In the genomic region with DNA sequence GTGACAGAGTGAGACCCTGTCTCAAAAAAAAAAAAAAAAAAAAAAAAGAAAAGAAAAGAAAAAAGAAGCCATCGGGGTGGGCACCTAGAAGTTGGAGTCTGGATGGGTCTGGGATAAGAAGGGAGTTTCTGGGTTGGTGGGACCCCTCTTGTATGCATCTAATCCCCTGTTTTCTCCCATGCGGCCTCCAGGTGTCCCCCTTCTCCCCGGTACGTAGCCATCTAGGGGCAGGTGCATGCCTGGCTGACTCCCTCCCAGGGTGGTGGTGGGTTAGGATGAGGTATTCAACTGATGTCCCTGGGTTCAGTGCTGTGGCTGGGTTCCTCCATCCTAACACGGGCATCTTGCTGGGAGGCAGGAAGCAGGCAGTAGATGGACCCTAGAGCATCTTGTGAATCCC, we compare ENCODE assay signal across 9 cellular contexts. TPM values are rescaled to one million over a fixed set of nuclear protein-coding genes. Genes with fewer than 3 reads are reported as not detected.
DNase-seq lines count a peak whose midpoint lies in the region; ATAC-seq, FAIRE-seq and TF ChIP-seq lines count a peak whose summit lies in the region.
"Had no signal": no experiment of that assay in that cellular context is flagged by ENCODE, and none has a peak within 500 bp of the region (broad histone marks: within the 10 kb centered on the region; RNA-seq: fewer than 3 reads in every experiment).

No MANE protein-coding gene starts in this region.

- H3K9me3 ChIP-seq in OCI-LY7 (ENCODE audit: low read length) (no peaks in the 10 kb centered on the region), GM12878 (replicated peaks; ENCODE audit: control insufficient read depth, insufficient read depth, low read length) (no peaks in the 10 kb centered on the region), prostate gland (no peaks in the 10 kb centered on the region)

- TF ChIP-seq POLR2A in GM12878 (IDR thresholded peaks at IDR 0.05; ENCODE audit: low read depth, low read length) (no peak), prostate gland (IDR thresholded peaks at IDR 0.05) (no peak)

- peaks cover 3% of the 10 kb centered on the region for H3K27me3 Mint-ChIP-seq in osteocyte (ENCODE audit: unreplicated experiment)

- intact Hi-C loops in OCI-LY7 (cut with micrococcal nuclease; ENCODE audit: unreplicated experiment) = loop anchor here (1.0 kb wide), 2 partner anchors 13 to 151 kb away; partner anchors contain the start of gene FMNL1
- intact Hi-C loops in GM12878 (cut with micrococcal nuclease; ENCODE audit: unreplicated experiment) = loop anchor here (1.0 kb wide), 1 partner anchor 15 kb away; no protein-coding TSS in a partner anchor
- intact Hi-C loops in prostate gland (cut with DNase I) = no loop called here

- SMC1A ChIA-PET in GM12878 (lab: Charles Lee; ENCODE audit: uncharacterized antibody, unreplicated experiment) = interaction anchor here (1.0 to 11.4 kb wide), 9 partner anchors 10 to 146 kb away, joined by 3 to 201 read pairs (median 8); partner anchors contain the start of genes ACBD4 and MAP3K14

- H3K4me1 Mint-ChIP-seq in osteocyte (ENCODE audit: unreplicated experiment) = peaks cover 15% of the 10 kb centered on the region

- H2AFZ ChIP-seq in OCI-LY7 (ENCODE audit: low read length) (no peak overlapping the region), GM12878 (ENCODE audit: control insufficient read depth, low read depth, low read length) (no peak overlapping the region)

- CTCF ChIA-PET in OCI-LY7 (lab: Charles Lee; ENCODE audit: unreplicated experiment) = interaction anchor here (1.7 to 2.7 kb wide), 2 partner anchors 13 to 15 kb away, joined by 5 to 14 read pairs; partner anchors contain the start of gene FMNL1
- CTCF ChIA-PET in GM12878 (lab: Yijun Ruan, JAX) = interaction anchor here (0.6 to 12.8 kb wide), 24 partner anchors 9 to 617 kb away, joined by 3 to 429 read pairs (median 6); partner anchors contain the start of genes ACBD4 and FMNL1

- H3K79me2 ChIP-seq in OCI-LY7 (ENCODE audit: insufficient read depth, low read depth, low read length) (peaks cover 4% of the 10 kb centered on the region; the same call in 1 of the 2 replicates), GM12878 (ENCODE audit: control insufficient read depth, insufficient read depth, low read length) (peaks cover 15% of the 10 kb centered on the region)

- TF ChIP-seq RAD21 in GM12878 (IDR thresholded peaks at IDR 0.05; ENCODE audit: insufficient read depth, low read depth, low read length) = peak; percentile 61

- H4K20me1 ChIP-seq in OCI-LY7 (ENCODE audit: insufficient read depth, low read length) (no peaks in the 10 kb centered on the region; the same call in 1 of the 2 replicates), GM12878 (ENCODE audit: control insufficient read depth, insufficient read depth) (no peaks in the 10 kb centered on the region; the same call in 1 of the 2 replicates)

- no peaks in the 10 kb centered on the region for H3K36me3 Mint-ChIP-seq in osteocyte (ENCODE audit: unreplicated experiment)

- H3K27me3 ChIP-seq in GM12878 (replicated peaks in 1 of 2; ENCODE audit: control insufficient read depth in 2 of 2, insufficient read depth in 2 of 2, low read length in 1 of 2) (no peaks in the 10 kb centered on the region), prostate gland (replicated peaks; ENCODE audit: insufficient read depth) (no peaks in the 10 kb centered on the region)

- H3K36me3 ChIP-seq in OCI-LY7 (ENCODE audit: insufficient read depth, low read length) = peaks cover 46% of the 10 kb centered on the region
- H3K36me3 ChIP-seq in GM12878 (ENCODE audit: control insufficient read depth in 2 of 2, insufficient read depth in 2 of 2, low read length in 1 of 2) = peaks cover 39 to 42% of the 10 kb centered on the region in 2 experiments
- H3K36me3 ChIP-seq in prostate gland = no peaks in the 10 kb centered on the region

- peak; percentile 75 for TF ChIP-seq CTCF in GM12874 (IDR thresholded peaks at IDR 0.05; ENCODE audit: insufficient read depth, low read depth, low read length)
- TF ChIP-seq CTCF in OCI-LY7 (conservative IDR thresholded peaks at IDR 0.05; ENCODE audit: low read length) = peak; percentile 77
- peak; percentile 61 to 72 (median 65) for TF ChIP-seq CTCF in GM12878 (IDR thresholded peaks at IDR 0.05 in 2 of 3, conservative IDR thresholded peaks at IDR 0.05 in 1 of 3; ENCODE audit: control insufficient read depth in 2 of 3, extremely low read depth in 1 of 3, insufficient read depth in 1 of 3, low read depth in 3 of 3, low read length in 3 of 3)
- peak; percentile 37 for TF ChIP-seq CTCF in osteocyte (IDR thresholded peaks at IDR 0.05)
- no peak for TF ChIP-seq CTCF in prostate gland (IDR thresholded peaks at IDR 0.05)

- RAD21 ChIA-PET in GM12878 (lab: Charles Lee; ENCODE audit: unreplicated experiment) = interaction anchor here (0.7 to 10.1 kb wide), 7 partner anchors 9 to 99 kb away, joined by 3 to 225 read pairs (median 4); partner anchors contain the start of genes ACBD4, FMNL1 and HEXIM2

- H3K4me3 ChIP-seq in OCI-LY7 (ENCODE audit: low read depth, low read length, poor library complexity, severe bottlenecking) = no peak overlapping the region
- no peak overlapping the region for H3K4me3 ChIP-seq in GM12878
- H3K4me3 ChIP-seq in prostate gland = no peak overlapping the region

- POLR2A ChIA-PET in OCI-LY7 (lab: Charles Lee) = interaction anchor here (0.6 kb wide), 1 partner anchor 50 kb away, joined by 3 read pairs; no protein-coding TSS in a partner anchor
- POLR2A ChIA-PET in GM12878 (lab: Charles Lee) = interaction anchor here (1.4 to 3.0 kb wide), 2 partner anchors 9 to 15 kb away, joined by 6 to 18 read pairs; no protein-coding TSS in a partner anchor

- H3K27ac ChIP-seq in OCI-LY7 (ENCODE audit: low read depth, low read length, poor library complexity, severe bottlenecking) (peak overlapping the region; percentile 3), GM12878 (ENCODE audit: control insufficient read depth, insufficient read depth) (no peak overlapping the region), prostate gland (no peak overlapping the region)

- BruUV-seq in OCI-LY7 (replicated peaks; lab: Mats Ljungman, UMichigan) (no TSS peak), GM12878 (replicated peaks; lab: Mats Ljungman, UMichigan) (no TSS peak)

- no peak overlapping the region for H3K9ac ChIP-seq in GM12878 (ENCODE audit: control insufficient read depth, insufficient read depth, low read length)

- H3K4me3 Mint-ChIP-seq in osteocyte (ENCODE audit: unreplicated experiment) = no peak overlapping the region

- H3K4me2 ChIP-seq in OCI-LY7 (ENCODE audit: low read length) (0 out of 2 replicates have a peak overlapping the region, but pooled peaks have one; percentile 4), GM12878 (ENCODE audit: control insufficient read depth, insufficient read depth) (no peak overlapping the region)

- DNase-seq in 8988T (peak; percentile 75), OCI-LY7 (ENCODE audit: low spot score) (peak; percentile 76), GM12878 (ENCODE audit: low read depth, low spot score) (no peak), osteocyte (ENCODE audit: extremely low spot score, unreplicated experiment) (no peak), prostate gland (ENCODE audit: low spot score) (no peak), DMS114 treated with DMSO at 0.1 percent for 48 hours (lab: John Stamatoyannopoulos, UW; ENCODE audit: unreplicated experiment) (no peak)

- no peak overlapping the region for H3K27ac Mint-ChIP-seq in osteocyte (ENCODE audit: unreplicated experiment)

- H3K4me1 ChIP-seq in OCI-LY7 (ENCODE audit: insufficient read depth, low read length, poor library complexity, severe bottlenecking) (peaks cover 29% of the 10 kb centered on the region), GM12878 (ENCODE audit: control insufficient read depth, insufficient read depth, low read length) (peaks cover 11% of the 10 kb centered on the region), prostate gland (replicated peaks) (no peaks in the 10 kb centered on the region)

- in situ Hi-C loops in GM12878 (cut with MboI) = no loop called here

- WGBS in GM12878 (ENCODE audit: insufficient coverage, insufficient replicate concordance, low lambda C conversion rate, missing lambda C conversion rate) = 22% methylated on average over 5 of the region's 5 CpGs
- WGBS in prostate gland = 26% methylated on average over 5 of the region's 5 CpGs

- TF ChIP-seq EP300 in GM12878 (IDR thresholded peaks at IDR 0.05; ENCODE audit: borderline replicate concordance in 1 of 2, control insufficient read depth in 1 of 2, low read depth in 2 of 2, low read length in 2 of 2) = no peak

- FAIRE-seq in GM12878 (lab: Jason Lieb, UNC) = peak; percentile 73

- no peaks in the 10 kb centered on the region for H3K9me3 Mint-ChIP-seq in osteocyte (ENCODE audit: unreplicated experiment)

- ATAC-seq in GM12878 (peak; percentile 78), GM19023 (IDR thresholded peaks at IDR 0.05; ENCODE audit: unreplicated experiment) (no peak)

- H3K9me2 ChIP-seq in OCI-LY7 (ENCODE audit: insufficient read depth, low read length) = no peaks in the 10 kb centered on the region

RNA-seq across cellular contexts. Expression of gene FMNL1, which starts 13.0 kb away (rescaled TPM):
- 44.8 and 55.1 TPM in 2 replicates for total RNA-seq in OCI-LY7 (2014; rRNA removed; shearing (Covaris generic))
- 133 and 159 TPM in 2 replicates for total RNA-seq in OCI-LY7 (2022)
- 71.5 and 77.3 TPM in 2 replicates for total RNA-seq in GM12878 (2013; cell fraction: nucleolus; rRNA removed)
- 19.2 and 22.6 TPM in 2 replicates for total RNA-seq in GM12878 (2014; rRNA removed)
- total RNA-seq in GM12878 (2014; rRNA removed; fragmentation: Illumina TruSeq; extraction: Trizol) = 17.0 and 18.5 TPM in 2 replicates
- total RNA-seq in GM12878 (2021) = 99.2 and 108 TPM in 2 replicates
- polyA plus RNA-seq in GM12878 (2011; ENCODE audit: low read depth) = 36.3 TPM
- 7.7 and 11.5 TPM in 2 replicates for polyA plus RNA-seq in GM12878 (2011; rRNA removed)
- 15.8 and 17.6 TPM in 2 replicates for polyA plus RNA-seq in GM12878 (2011; cell fraction: cytosol; rRNA removed)
- polyA plus RNA-seq in GM12878 (2011; cell fraction: nucleus; rRNA removed) = 109 and 161 TPM in 2 replicates
- polyA plus RNA-seq in GM12878 (2012) = 75.5 and 83.6 TPM in 2 replicates
- 18.4 and 53.7 TPM in 2 replicates for polyA plus RNA-seq in GM12878 (2014; fragmentation: Illumina TruSeq; extraction: Trizol)
- 1 to 10 TPM; 3.3 to 3.5 TPM for polyA plus RNA-seq in GM12878 (2014; fragmentation: Nextera tagmentation; extraction: Ambion mirVana)
- 52.2 and 65.7 TPM in 2 replicates for polyA plus RNA-seq in GM12878 (2014; rRNA removed)
- polyA plus RNA-seq in GM12878 (2016; fragmentation: Nextera tagmentation; extraction: Ambion mirVana) = 10 to 100 TPM; 11.7 to 20.5 TPM
- polyA minus RNA-seq in GM12878 (2011; rRNA and poly(A)+ RNA removed) = 15.3 and 20.4 TPM in 2 replicates
- 18.3 and 18.7 TPM in 2 replicates for polyA minus RNA-seq in GM12878 (2011; cell fraction: cytosol; rRNA and poly(A)+ RNA removed)
- 21.4 and 41.3 TPM in 2 replicates for polyA minus RNA-seq in GM12878 (2011; cell fraction: nucleus; rRNA and poly(A)+ RNA removed)
- total RNA-seq in osteocyte = 2.0 and 2.8 TPM in 2 replicates
- 10 to 100 TPM in 1 of 2 donors, 1 to 10 TPM in 1; 3.6 to 12.2 TPM for total RNA-seq in prostate gland

RNA-seq across cellular contexts. Expression of gene SPATA32, which starts 27.3 kb away (rescaled TPM):
- 0.41 TPM in 1 of 2 replicates, not detected in the other for total RNA-seq in OCI-LY7 (2014; rRNA removed; shearing (Covaris generic))
- total RNA-seq in OCI-LY7 (2022) (0.18 TPM in 1 of 2 replicates, not detected in the other), GM12878 (2014; rRNA removed) (0.11 TPM in 1 of 2 replicates, not detected in the other), GM12878 (2014; rRNA removed; fragmentation: Illumina TruSeq; extraction: Trizol) (not detected in 2 replicates), GM12878 (2021) (0.13 and 0.21 TPM in 2 replicates), osteocyte (0.18 TPM in 1 of 2 replicates, not detected in the other), prostate gland (1 to 10 TPM in 1 of 2 donors, not detected in 1; 3.2 TPM)
- 0.24 TPM in 1 of 2 replicates, not detected in the other for total RNA-seq in GM12878 (2013; cell fraction: nucleolus; rRNA removed)
- polyA plus RNA-seq in GM12878 (2011; ENCODE audit: low read depth) = 0.24 TPM
- polyA plus RNA-seq in GM12878 (2011; rRNA removed) (0.03 TPM in 1 of 2 replicates, not detected in the other), GM12878 (2014; fragmentation: Illumina TruSeq; extraction: Trizol) (not detected in 2 replicates), GM12878 (2014; fragmentation: Nextera tagmentation; extraction: Ambion mirVana) (under 1 TPM; 0.11 to 0.13 TPM), GM12878 (2014; rRNA removed) (0.06 TPM in 1 of 2 replicates, not detected in the other), GM12878 (2016; fragmentation: Nextera tagmentation; extraction: Ambion mirVana) (under 1 TPM in 1 of 2 experiments, not detected in 1; 0.35 TPM)
- not detected in 2 replicates for polyA plus RNA-seq in GM12878 (2011; cell fraction: cytosol; rRNA removed)
- polyA plus RNA-seq in GM12878 (2011; cell fraction: nucleus; rRNA removed) = 0.06 and 0.10 TPM in 2 replicates
- polyA plus RNA-seq in GM12878 (2012) = 0.29 and 0.32 TPM in 2 replicates
- polyA minus RNA-seq in GM12878 (2011; rRNA and poly(A)+ RNA removed) = not detected in 2 replicates
- not detected in 2 replicates for polyA minus RNA-seq in GM12878 (2011; cell fraction: cytosol; rRNA and poly(A)+ RNA removed)
- not detected in 2 replicates for polyA minus RNA-seq in GM12878 (2011; cell fraction: nucleus; rRNA and poly(A)+ RNA removed)
- total RNA-seq: dermis microvascular lymphatic vessel endothelial cell had no signal

Comparison
In these comparisons a context has a peak if more than half of its experiments do, and no peak if none do; other contexts are left out.
1. DNase-seq: peak in 8988T (single experiment) and OCI-LY7 (single experiment); none in GM12878 (single experiment), osteocyte (single experiment), prostate gland (single experiment) and DMS114 treated with DMSO at 0.1 percent for 48 hours (single experiment).
2. CTCF ChIP-seq: peak in GM12874 (single experiment), OCI-LY7 (single experiment), GM12878 (3 of 3) and osteocyte (single experiment); none in prostate gland (0 of 4).